In genomic region chr7:25025218-25025671, GRCh38 we compare ENCODE assay signal across 11 cellular contexts. TPM values are rescaled to one million over a fixed set of nuclear protein-coding genes. Genes with fewer than 3 reads are reported as not detected.
DNase-seq lines count a peak whose midpoint lies in the region; ATAC-seq, FAIRE-seq and TF ChIP-seq lines count a peak whose summit lies in the region.
"Had no signal": no experiment of that assay in that cellular context is flagged by ENCODE, and none has a peak within 500 bp of the region (broad histone marks: within the 10 kb centered on the region; RNA-seq: fewer than 3 reads in every experiment).

No MANE protein-coding gene starts in this region.

- H3K36me3 Mint-ChIP-seq in activated T-cell treated with anti-CD3 and anti-CD28 coated beads, Interleukin-2, amount 50 U/mL, for 72 hours (ENCODE audit: insufficient read depth in 2 of 2): peaks cover 0 to 1% of the 10 kb centered on the region in 2 donors

- H3K4me3 Mint-ChIP-seq in activated T-cell treated with anti-CD3 and anti-CD28 coated beads, Interleukin-2, amount 50 U/mL, for 72 hours: no peak overlapping the region
- H3K4me3 Mint-ChIP-seq: activated T-helper 17 cell treated with anti-CD3 and anti-CD28 coated beads, Interleukin-2, amount 50 U/mL, for 72 hours had no signal

- H3K9me1 ChIP-seq in endothelial cell of umbilical vein (replicated peaks; ENCODE audit: control insufficient read depth, extremely low read depth, insufficient read depth, low read length): no peaks in the 10 kb centered on the region

- BruUV-seq in endothelial cell of umbilical vein (replicated peaks; lab: Mats Ljungman, UMichigan): no TSS peak

- H3K36me3 ChIP-seq in BJ (ENCODE audit: control insufficient read depth, insufficient read depth, low read length) (no peaks in the 10 kb centered on the region), MG63 (no peaks in the 10 kb centered on the region), endothelial cell of umbilical vein (ENCODE audit: control insufficient read depth in 2 of 2, extremely low read depth in 1 of 2, insufficient read depth in 2 of 2, low read length in 2 of 2) (no peaks in the 10 kb centered on the region), mesodermal cell (ENCODE audit: control insufficient read depth, insufficient read depth, low read length) (no peaks in the 10 kb centered on the region)

- DNase-seq in BJ (ENCODE audit: low read depth): peak; percentile 67
- peak; percentile 64 for DNase-seq in MG63
- DNase-seq in endothelial cell of umbilical vein (ENCODE audit: low read depth, low spot score): peak; percentile 76
- no peak for DNase-seq in NCI-H1930 (lab: John Stamatoyannopoulos, UW)
- no peak for DNase-seq in activated T-cell treated with anti-CD3 and anti-CD28 coated beads, Interleukin-2, amount 50 U/mL, for 72 hours
- DNase-seq in GOT3 (lab: John Stamatoyannopoulos, UW): no peak
- DNase-seq: NCI-H524 had no signal

- H3K27me3 Mint-ChIP-seq in activated T-cell treated with anti-CD3 and anti-CD28 coated beads, Interleukin-2, amount 50 U/mL, for 72 hours (ENCODE audit: low read depth): no peaks in the 10 kb centered on the region
- H3K27me3 Mint-ChIP-seq: activated T-helper 17 cell treated with anti-CD3 and anti-CD28 coated beads, Interleukin-2, amount 50 U/mL, for 72 hours had no signal

- intact Hi-C loops in endothelial cell of umbilical vein (cut with micrococcal nuclease): no loop called here

- H3K4me1 ChIP-seq in endothelial cell of umbilical vein (ENCODE audit: control insufficient read depth, extremely low read depth, insufficient read depth, low read length) (peaks cover 38% of the 10 kb centered on the region), mesodermal cell (ENCODE audit: control insufficient read depth, insufficient read depth, low read length, poor library complexity, severe bottlenecking) (peaks cover 31% of the 10 kb centered on the region)

- no peak overlapping the region for H3K27ac Mint-ChIP-seq in activated T-cell treated with anti-CD3 and anti-CD28 coated beads, Interleukin-2, amount 50 U/mL, for 72 hours
- H3K27ac Mint-ChIP-seq: activated T-helper 17 cell treated with anti-CD3 and anti-CD28 coated beads, Interleukin-2, amount 50 U/mL, for 72 hours had no signal

- peaks cover 5% of the 10 kb centered on the region for H3K9me3 ChIP-seq in MG63
- no peaks in the 10 kb centered on the region for H3K9me3 ChIP-seq in endothelial cell of umbilical vein (replicated peaks; ENCODE audit: control insufficient read depth, insufficient read depth, low read length)
- H3K9me3 ChIP-seq in mesodermal cell (ENCODE audit: control insufficient read depth, low read length): no peaks in the 10 kb centered on the region

- H3K4me3 ChIP-seq in BJ (ENCODE audit: low read depth, low read length) (no peak overlapping the region), MG63 (no peak overlapping the region), endothelial cell of umbilical vein (replicated peaks in 1 of 3; ENCODE audit: insufficient read depth in 1 of 3, low read depth in 1 of 3, low read length in 3 of 3) (no peak overlapping the region), mesodermal cell (ENCODE audit: extremely low read depth, insufficient read depth, low read length, poor library complexity, severe bottlenecking) (no peak overlapping the region)

- no peak for TF ChIP-seq POLR2A in endothelial cell of umbilical vein (IDR thresholded peaks at IDR 0.05; ENCODE audit: low read depth, low read length)

- POLR2A ChIA-PET in BJ (lab: Charles Lee) (no interaction called here), endothelial cell of umbilical vein (lab: Charles Lee) (no interaction called here)

- no peaks in the 10 kb centered on the region for H4K20me1 ChIP-seq in endothelial cell of umbilical vein (replicated peaks; ENCODE audit: control insufficient read depth, extremely low read depth, insufficient read depth, low read length)

- dilution Hi-C loops in endothelial cell of umbilical vein (cut with MboI; ENCODE audit: extremely low pct_ligation_motif_present, low sequenced_read_pairs): no loop called here

- peak overlapping the region; percentile 23 for H3K4me2 ChIP-seq in endothelial cell of umbilical vein (ENCODE audit: insufficient read depth, low read length)

- peak; percentile 88 for FAIRE-seq in endothelial cell of umbilical vein (lab: Jason Lieb, UNC)
- FAIRE-seq: endometrium had no signal

- H3K9me3 Mint-ChIP-seq in activated T-cell treated with anti-CD3 and anti-CD28 coated beads, Interleukin-2, amount 50 U/mL, for 72 hours: peaks cover 0 to 1% of the 10 kb centered on the region in 2 donors
- H3K9me3 Mint-ChIP-seq: activated T-helper 17 cell treated with anti-CD3 and anti-CD28 coated beads, Interleukin-2, amount 50 U/mL, for 72 hours had no signal

- CTCF ChIA-PET in BJ (lab: Yijun Ruan, JAX): interaction anchor here (0.9 to 2.3 kb wide), 3 partner anchors 44 to 205 kb away, joined by 3 to 6 read pairs (median 3); partner anchors contain the start of gene OSBPL3
- CTCF ChIA-PET in endothelial cell of umbilical vein (lab: Charles Lee): interaction anchor here (0.6 to 1.7 kb wide), 6 partner anchors 9 to 194 kb away, joined by 3 to 7 read pairs (median 4); no protein-coding TSS in a partner anchor

- H3K79me2 ChIP-seq in endothelial cell of umbilical vein (ENCODE audit: control insufficient read depth, insufficient read depth, low read length): no peaks in the 10 kb centered on the region

- TF ChIP-seq CTCF in BJ (IDR thresholded peaks at IDR 0.05; ENCODE audit: insufficient read depth, low read depth, low read length) (no peak), endothelial cell of umbilical vein (IDR thresholded peaks at IDR 0.05; ENCODE audit: extremely low read depth in 1 of 2, insufficient read depth in 1 of 2, low read depth in 1 of 2, low read length in 2 of 2) (no peak)

- H3K4me1 Mint-ChIP-seq in activated T-cell treated with anti-CD3 and anti-CD28 coated beads, Interleukin-2, amount 50 U/mL, for 72 hours (ENCODE audit: low read depth): peaks cover 35% of the 10 kb centered on the region

- H3K27me3 ChIP-seq in BJ (ENCODE audit: control insufficient read depth, insufficient read depth, low read length) (no peaks in the 10 kb centered on the region), MG63 (no peaks in the 10 kb centered on the region), endothelial cell of umbilical vein (ENCODE audit: control insufficient read depth in 2 of 2, insufficient read depth in 2 of 2, low read length in 2 of 2) (no peaks in the 10 kb centered on the region)

- no peak overlapping the region for H2AFZ ChIP-seq in endothelial cell of umbilical vein (ENCODE audit: low read depth, low read length)

- H3K9ac ChIP-seq in endothelial cell of umbilical vein (replicated peaks; ENCODE audit: extremely low read depth, insufficient read depth, low read length): no peak overlapping the region

- ATAC-seq in activated T-cell treated with anti-CD3 and anti-CD28 coated beads, Interleukin-2, amount 50 U/mL, for 72 hours (replicated peaks in 1 of 2): no peak
- ATAC-seq in GM19467 (IDR thresholded peaks at IDR 0.05; ENCODE audit: unreplicated experiment): no peak
- ATAC-seq: activated T-helper 17 cell treated with anti-CD3 and anti-CD28 coated beads, Interleukin-2, amount 50 U/mL, for 72 hours had no signal

- H3K27ac ChIP-seq in endothelial cell of umbilical vein (ENCODE audit: insufficient read depth, low read depth, low read length): peak overlapping the region; percentile 69
- H3K27ac ChIP-seq in mesodermal cell (ENCODE audit: low read depth, low read length, severe bottlenecking): peak overlapping the region; percentile 92

TF ChIP-seq in endothelial cell of umbilical vein, 7 proteins besides CTCF, POLR2A, EP300 and RAD21:
- peak; percentile 80 for TF ChIP-seq FOS (IDR thresholded peaks at IDR 0.05; ENCODE audit: borderline replicate concordance, insufficient read depth, low read length)
- TF ChIP-seq MYC (IDR thresholded peaks at IDR 0.05; ENCODE audit: low read depth, low read length): no peak
- TF ChIP-seq POLR2AphosphoS5 (IDR thresholded peaks at IDR 0.05; ENCODE audit: insufficient read depth, low read depth, low read length): peak; percentile 72
- TF ChIP-seq, protein P1, sequence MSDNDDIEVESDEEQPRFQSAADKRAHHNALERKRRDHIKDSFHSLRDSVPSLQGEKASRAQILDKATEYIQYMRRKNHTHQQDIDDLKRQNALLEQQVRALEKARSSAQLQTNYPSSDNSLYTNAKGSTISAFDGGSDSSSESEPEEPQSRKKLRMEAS (IDR thresholded peaks at IDR 0.05; ENCODE audit: insufficient read depth, insufficient read length): no peak
- TF ChIP-seq GATA2 (IDR thresholded peaks at IDR 0.05; ENCODE audit: insufficient read depth, insufficient read length, low read depth, low read length): peak; percentile 84
- TF ChIP-seq EZH2 (IDR thresholded peaks at IDR 0.05; ENCODE audit: borderline replicate concordance, low read depth, low read length, severe bottlenecking): no peak
- TF ChIP-seq JUN (IDR thresholded peaks at IDR 0.05; ENCODE audit: borderline replicate concordance, insufficient read depth, insufficient read length, low read depth): peak; percentile 70

RNA-seq across cellular contexts. Expression of gene OSBPL3, which starts 45.3 kb away (rescaled TPM):
- polyA plus RNA-seq in BJ (2011; rRNA removed): 26.5 and 27.1 TPM in 2 replicates
- polyA minus RNA-seq in BJ (2011; rRNA and poly(A)+ RNA removed): 22.8 and 23.2 TPM in 2 replicates
- 2.3 and 5.6 TPM in 2 replicates for total RNA-seq in MG63 (2014; rRNA removed; shearing (Covaris generic); ENCODE audit: low replicate concordance)
- 27.1 and 31.3 TPM in 2 replicates for total RNA-seq in endothelial cell of umbilical vein
- polyA plus RNA-seq in endothelial cell of umbilical vein: 3.6 and 7.5 TPM in 2 replicates
- polyA plus RNA-seq in endothelial cell of umbilical vein (2011; cell fraction: cytosol; rRNA removed): 5.2 and 5.8 TPM in 2 replicates
- polyA plus RNA-seq in endothelial cell of umbilical vein (2011; cell fraction: nucleus; rRNA removed): 44.1 and 52.8 TPM in 2 replicates
- 24.7 and 29.9 TPM in 2 replicates for polyA plus RNA-seq in endothelial cell of umbilical vein (2012)
- polyA minus RNA-seq in endothelial cell of umbilical vein: 23.1 and 35.1 TPM in 2 replicates
- polyA minus RNA-seq in endothelial cell of umbilical vein (2011; cell fraction: cytosol; rRNA and poly(A)+ RNA removed): 11.4 TPM
- 37.7 and 58.7 TPM in 2 replicates for polyA minus RNA-seq in endothelial cell of umbilical vein (2011; cell fraction: nucleus; rRNA and poly(A)+ RNA removed)
- polyA plus RNA-seq in mesodermal cell (2013, experiment 1 of 2): 9.0 TPM
- 10.6 TPM for polyA plus RNA-seq in mesodermal cell (2013, experiment 2 of 2)
- 10 to 100 TPM; 52.9 to 53.0 TPM for total RNA-seq in activated T-cell treated with anti-CD3 and anti-CD28 coated beads, Interleukin-2, amount 50 U/mL, for 72 hours

Comparison
In these comparisons a context has a peak if more than half of its experiments do, and no peak if none do; other contexts are left out.
1. DNase-seq: peak in BJ (single experiment), MG63 (single experiment) and endothelial cell of umbilical vein (single experiment); none in NCI-H1930 (0 of 2), activated T-cell treated with anti-CD3 and anti-CD28 coated beads, Interleukin-2, amount 50 U/mL, for 72 hours (0 of 2) and GOT3 (single experiment).